Comparison of ENCODE assay signal across 1 cellular context in genomic region chr10:114471906-114472873, GRCh38.
A peak's percentile ranks its signal among the peaks of the same experiment; 100 is the strongest.
TF ChIP-seq lines count a peak whose summit lies in the region.

No MANE protein-coding gene starts in this region.

TF ChIP-seq in H1, 55 proteins besides CTCF, POLR2A, EP300 and RAD21 (continued from another document):
- TF ChIP-seq, protein P1, sequence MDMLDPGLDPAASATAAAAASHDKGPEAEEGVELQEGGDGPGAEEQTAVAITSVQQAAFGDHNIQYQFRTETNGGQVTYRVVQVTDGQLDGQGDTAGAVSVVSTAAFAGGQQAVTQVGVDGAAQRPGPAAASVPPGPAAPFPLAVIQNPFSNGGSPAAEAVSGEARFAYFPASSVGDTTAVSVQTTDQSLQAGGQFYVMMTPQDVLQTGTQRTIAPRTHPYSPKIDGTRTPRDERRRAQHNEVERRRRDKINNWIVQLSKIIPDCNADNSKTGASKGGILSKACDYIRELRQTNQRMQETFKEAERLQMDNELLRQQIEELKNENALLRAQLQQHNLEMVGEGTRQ (IDR thresholded peaks at IDR 0.05; ENCODE audit: low read length), result peak; percentile 42
- no peak for TF ChIP-seq GABPA (IDR thresholded peaks at IDR 0.05; ENCODE audit: borderline replicate concordance, insufficient read depth, low read length)
